ENCODE assay signal across 16 cellular contexts in genomic region chr19:40163541-40164129, GRCh38. TPM values are rescaled to one million over a fixed set of nuclear protein-coding genes. Genes with fewer than 3 reads are reported as not detected.
A peak's percentile ranks its signal among the peaks of the same experiment; 100 is the strongest.
DNase-seq lines count a peak whose midpoint lies in the region; ATAC-seq, FAIRE-seq and TF ChIP-seq lines count a peak whose summit lies in the region.
"Had no signal": no experiment of that assay in that cellular context is flagged by ENCODE, and none has a peak within 500 bp of the region (broad histone marks: within the 10 kb centered on the region; RNA-seq: fewer than 3 reads in every experiment).

No MANE protein-coding gene starts in this region.

- no peaks in the 10 kb centered on the region for H3K9me3 Mint-ChIP-seq in central memory CD8-positive, alpha-beta T cell

- H3K27ac Mint-ChIP-seq in central memory CD8-positive, alpha-beta T cell (ENCODE audit: low read depth), result peak overlapping the region; percentile 84
- H3K27ac Mint-ChIP-seq: activated CD8-positive, alpha-beta memory T cell treated with anti-CD3 and anti-CD28 coated beads, Interleukin-2, amount 10 ng/mL, durations not matched to agents 7 days and 5 days had no signal

- TF ChIP-seq POLR2A in GM12891 (IDR thresholded peaks at IDR 0.05; ENCODE audit: low read depth, low read length), result no peak

- H3K36me3 Mint-ChIP-seq in central memory CD8-positive, alpha-beta T cell (ENCODE audit: insufficient read depth), result peaks cover 14% of the 10 kb centered on the region
- H3K36me3 Mint-ChIP-seq: activated CD8-positive, alpha-beta memory T cell treated with anti-CD3 and anti-CD28 coated beads, Interleukin-2, amount 10 ng/mL, durations not matched to agents 7 days and 5 days had no signal

- no peaks in the 10 kb centered on the region for H3K27me3 Mint-ChIP-seq in central memory CD8-positive, alpha-beta T cell
- H3K27me3 Mint-ChIP-seq: activated CD8-positive, alpha-beta memory T cell treated with anti-CD3 and anti-CD28 coated beads, Interleukin-2, amount 10 ng/mL, durations not matched to agents 7 days and 5 days had no signal

- H3K4me1 Mint-ChIP-seq in central memory CD8-positive, alpha-beta T cell, result peaks cover 26% of the 10 kb centered on the region

- FAIRE-seq in GM12891 (lab: Jason Lieb, UNC), result peak; percentile 88
- FAIRE-seq: endothelial cell of umbilical vein, HepG2 had no signal

- ATAC-seq in central memory CD8-positive, alpha-beta T cell (replicated peaks; ENCODE audit: extremely low read depth, poor library complexity, severe bottlenecking), result peak; percentile 56
- no peak for ATAC-seq in HG03095 (IDR thresholded peaks at IDR 0.05; ENCODE audit: unreplicated experiment)
- ATAC-seq: activated CD8-positive, alpha-beta memory T cell treated with anti-CD3 and anti-CD28 coated beads, Interleukin-2, amount 10 ng/mL, durations not matched to agents 7 days and 5 days; HepG2 had no signal

- DNase-seq in CD1c-positive myeloid dendritic cell (ENCODE audit: extremely low spot score) (peak; percentile 13), GM12891 (ENCODE audit: insufficient read length, low spot score) (no peak), KBM-7 (peak; percentile 30), SHP77 (lab: John Stamatoyannopoulos, UW) (no peak), midbrain (lab: John Stamatoyannopoulos, UW) (no peak)
- no peak for DNase-seq in central memory CD8-positive, alpha-beta T cell (ENCODE audit: low spot score in 2 of 2)
- DNase-seq in stimulated activated naive CD4-positive, alpha-beta T cell treated with Interleukin-2 at 50 U/mL for 16 hours (lab: John Stamatoyannopoulos, UW), result no peak
- DNase-seq: activated CD8-positive, alpha-beta memory T cell treated with anti-CD3 and anti-CD28 coated beads, Interleukin-2, amount 10 ng/mL, durations not matched to agents 7 days and 5 days; cerebellar nuclear complex; NCI-H1436; stimulated activated CD4-positive, alpha-beta T cell treated with anti-CD3 and anti-CD28 coated beads, Interleukin-2, amount 100 ng/mL, for 24 hours; uterus had no signal

- in situ Hi-C loops in KBM-7 (cut with MboI; ENCODE audit: low pct_unique_long_range_greater_than_20kb, low sequenced_read_pairs), result no loop called here

- peak overlapping the region; percentile 31 for H3K4me3 Mint-ChIP-seq in central memory CD8-positive, alpha-beta T cell
- H3K4me3 Mint-ChIP-seq: activated CD8-positive, alpha-beta memory T cell treated with anti-CD3 and anti-CD28 coated beads, Interleukin-2, amount 10 ng/mL, durations not matched to agents 7 days and 5 days had no signal

TF ChIP-seq in GM12891, 5 proteins besides CTCF, POLR2A, EP300 and RAD21:
- TF ChIP-seq SPI1 (IDR thresholded peaks at IDR 0.05; ENCODE audit: low read depth, low read length) (peak; percentile 93), POLR2AphosphoS5 (IDR thresholded peaks at IDR 0.05; ENCODE audit: low read depth, low read length) (no peak)

RNA-seq across cellular contexts. Expression of gene MAP3K10, which starts 27.6 kb away (rescaled TPM):
- polyA plus RNA-seq in GM12891 (2012; ENCODE audit: low read depth, missing spikeins), result 4.1 TPM

RNA-seq across cellular contexts. Expression of gene TTC9B, which starts 54.5 kb away (rescaled TPM):
- polyA plus RNA-seq in GM12891 (2012; ENCODE audit: low read depth, missing spikeins), result 0.13 TPM
- polyA plus RNA-seq: BJ, endothelial cell of umbilical vein, HepG2 had no signal

Comparison
In these comparisons a context has a peak if more than half of its experiments do, and no peak if none do; other contexts are left out.
1. DNase-seq: peak in CD1c-positive myeloid dendritic cell (single experiment) and KBM-7 (single experiment); none in GM12891 (single experiment), central memory CD8-positive, alpha-beta T cell (0 of 2), SHP77 (0 of 2), stimulated activated naive CD4-positive, alpha-beta T cell treated with Interleukin-2 at 50 U/mL for 16 hours (single experiment) and midbrain (single experiment).